In genomic region chr15:38517312-38517711, GRCh38 we compare ENCODE assay signal across 1 cellular context.
TF ChIP-seq lines count a peak whose summit lies in the region.

No MANE protein-coding gene starts in this region.

TF ChIP-seq in GM23338, 12 proteins besides CTCF, POLR2A, EP300 and RAD21:
- TF ChIP-seq REST (IDR thresholded peaks at IDR 0.05; ENCODE audit: unreplicated experiment), result no peak
- TF ChIP-seq EZH2phosphoT487 (IDR thresholded peaks at IDR 0.05; ENCODE audit: unreplicated experiment), result no peak
- no peak for TF ChIP-seq CREB1 (CRISPR knock-in tag; IDR thresholded peaks at IDR 0.05; ENCODE audit: low read depth)
- TF ChIP-seq STAT1 (IDR thresholded peaks at IDR 0.05; ENCODE audit: unreplicated experiment), result no peak
- TF ChIP-seq JUNB (IDR thresholded peaks at IDR 0.05; ENCODE audit: unreplicated experiment), result no peak
- TF ChIP-seq ETS1 (IDR thresholded peaks at IDR 0.05), result no peak
